Comparison of ENCODE assay signal across 29 cellular contexts in the genomic region with DNA sequence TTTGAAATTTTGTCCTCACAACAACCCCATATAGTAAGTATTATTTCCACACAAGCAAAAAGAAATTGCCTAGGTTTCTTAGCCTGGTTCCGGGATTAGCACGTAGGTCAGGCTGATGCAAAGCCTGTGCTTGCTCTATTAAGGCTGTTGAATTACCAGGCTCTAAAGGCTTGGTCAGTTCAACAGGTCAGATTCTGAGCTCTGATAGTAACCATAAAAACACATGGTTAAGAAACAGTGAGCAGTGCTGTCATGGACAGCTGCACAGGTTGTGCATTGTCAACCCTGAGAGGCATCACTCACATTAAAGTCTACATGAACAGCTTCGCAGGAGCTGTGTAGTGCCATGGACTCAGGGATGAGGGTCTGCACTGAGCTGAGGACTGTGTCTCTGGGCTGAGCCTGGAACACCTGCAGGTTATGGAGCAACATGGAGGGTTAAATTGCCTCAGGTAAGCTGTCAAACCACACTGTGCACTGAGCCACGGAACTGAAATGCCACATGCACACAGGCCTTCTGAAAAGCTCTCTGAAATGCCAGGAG.
"Had no signal": no experiment of that assay in that cellular context is flagged by ENCODE, and none has a peak within 500 bp of the region (broad histone marks: within the 10 kb centered on the region; RNA-seq: fewer than 3 reads in every experiment).

No MANE protein-coding gene starts in this region.

- H3K9me3 Mint-ChIP-seq: central memory CD8-positive, alpha-beta T cell; dendritic cell treated with granulocyte-macrophage colony-stimulating factor and Interleukin-4, amounts not matched to agents 40 ng/mL and 50 ng/mL, for 4 days; naive thymus-derived CD4-positive, alpha-beta T cell; stimulated activated naive CD8-positive, alpha-beta T cell treated with anti-CD3 and anti-CD28 coated beads, Interleukin-15, Interleukin-2, amounts not matched to agents 100 ng/mL and 50 ng/mL, for 24 hours had no signal

- H3K4me1 ChIP-seq: uterus had no signal

- H3K4me1 Mint-ChIP-seq: central memory CD8-positive, alpha-beta T cell had no signal

- H3K27ac ChIP-seq: epithelial cell of prostate, esophagus squamous epithelium, skin epidermis, thoracic aorta, uterus, VCaP had no signal

- DNase-seq: activated CD4-positive, alpha-beta T cell treated with anti-CD3 and anti-CD28 coated beads for 48 hours; activated CD4-positive, alpha-beta T cell treated with anti-CD3 and anti-CD28 coated beads, Interleukin-2, amount 50 U/mL, for 48 hours; activated CD8-positive, alpha-beta memory T cell treated with anti-CD3 and anti-CD28 coated beads for 24 hours; activated effector memory CD4-positive, alpha-beta T cell treated with Interleukin-2 at 50 U/mL for 16 hours; activated naive CD4-positive, alpha-beta T cell treated with Interleukin-2 at 50 U/mL for 16 hours; anterior cingulate cortex; esophagus squamous epithelium; left cardiac atrium; naive thymus-derived CD4-positive, alpha-beta T cell; retina; stimulated activated CD4-positive, alpha-beta T cell treated with anti-CD3 and anti-CD28 coated beads, Interleukin-12 subunit alpha, Interleukin-12 subunit beta, amount 100 ng/mL, for 4 hours; stimulated activated CD4-positive, alpha-beta T cell treated with anti-CD3 and anti-CD28 coated beads, Interleukin-4, amount 100 ng/mL, for 1 hour; T-helper 9 cell; uterus had no signal

- H3K36me3 ChIP-seq: esophagus squamous epithelium, thoracic aorta, uterus had no signal

- H3K4me3 ChIP-seq: esophagus squamous epithelium, skin epidermis, thoracic aorta, uterus had no signal

- ATAC-seq: activated CD4-positive, CD25-positive, alpha-beta regulatory T cell treated with anti-CD3 and anti-CD28 coated beads, Interleukin-2, amount 50 U/mL, for 24 hours; left cardiac atrium; naive thymus-derived CD4-positive, alpha-beta T cell; sciatic nerve had no signal

- H3K27ac Mint-ChIP-seq: activated naive CD8-positive, alpha-beta T cell; dendritic cell treated with granulocyte-macrophage colony-stimulating factor and Interleukin-4, amounts not matched to agents 40 ng/mL and 50 ng/mL, for 4 days; mesothelial cell of epicardium; naive thymus-derived CD4-positive, alpha-beta T cell; stimulated activated naive CD8-positive, alpha-beta T cell treated with anti-CD3 and anti-CD28 coated beads, Interleukin-15, Interleukin-2, amounts not matched to agents 100 ng/mL and 50 ng/mL, for 24 hours had no signal

- H3K36me3 Mint-ChIP-seq: activated naive CD8-positive, alpha-beta T cell; naive thymus-derived CD4-positive, alpha-beta T cell had no signal

- H3K27me3 ChIP-seq: esophagus squamous epithelium, uterus had no signal

- H3K27me3 Mint-ChIP-seq: dendritic cell treated with granulocyte-macrophage colony-stimulating factor and Interleukin-4, amounts not matched to agents 40 ng/mL and 50 ng/mL, for 4 days had no signal

- H3K4me3 Mint-ChIP-seq: activated naive CD8-positive, alpha-beta T cell; central memory CD8-positive, alpha-beta T cell; dendritic cell treated with granulocyte-macrophage colony-stimulating factor and Interleukin-4, amounts not matched to agents 40 ng/mL and 50 ng/mL, for 4 days; mesothelial cell of epicardium; naive thymus-derived CD4-positive, alpha-beta T cell; stimulated activated naive CD8-positive, alpha-beta T cell treated with anti-CD3 and anti-CD28 coated beads, Interleukin-15, Interleukin-2, amounts not matched to agents 100 ng/mL and 50 ng/mL, for 24 hours had no signal

- H3K9me3 ChIP-seq: esophagus squamous epithelium, thoracic aorta, uterus had no signal

- FAIRE-seq: bronchial epithelial cell, endometrium, frontal cortex, TTC549 had no signal
